In the genomic region with DNA sequence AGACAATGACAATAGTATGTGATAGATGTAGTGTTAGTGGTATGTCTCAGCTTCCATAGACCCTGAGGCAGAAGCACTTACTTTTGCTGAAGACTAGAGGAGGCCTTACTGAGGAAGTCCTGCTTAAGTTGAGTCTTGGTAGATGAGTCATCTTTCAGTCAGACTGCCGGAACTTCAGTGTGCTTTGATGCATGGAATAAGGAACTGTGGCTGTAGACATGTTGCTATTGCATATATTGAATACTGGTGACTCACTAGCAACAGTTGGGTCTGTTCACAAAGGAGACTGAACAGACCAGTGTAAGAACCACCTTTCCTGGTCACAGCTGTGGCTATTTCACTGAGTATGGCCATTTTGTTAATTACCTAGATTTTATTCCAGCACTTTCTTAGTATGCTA, we compare ENCODE assay signal across 9 cellular contexts.
DNase-seq lines count a peak whose midpoint lies in the region; ATAC-seq and TF ChIP-seq lines count a peak whose summit lies in the region.
"Had no signal": no experiment of that assay in that cellular context is flagged by ENCODE, and none has a peak within 500 bp of the region (broad histone marks: within the 10 kb centered on the region; RNA-seq: fewer than 3 reads in every experiment).

No MANE protein-coding gene starts in this region.

- ATAC-seq in GM18870 (IDR thresholded peaks at IDR 0.05; ENCODE audit: unreplicated experiment) (peak; percentile 99), HG02870 (IDR thresholded peaks at IDR 0.05; ENCODE audit: unreplicated experiment) (peak; percentile 99), SK-N-SH treated with all-trans-retinoic acid at 6 μM for 48 hours (no peak)
- no peak for ATAC-seq in activated CD8-positive, alpha-beta T cell treated with anti-CD3 and anti-CD28 coated beads for 36 hours

- DNase-seq in NCI-H446 (lab: John Stamatoyannopoulos, UW) = peak; percentile 1 to 29
- peak; percentile 56 for DNase-seq in iris pigment epithelial cell (ENCODE audit: low read depth)
- DNase-seq in activated T-cell treated with anti-CD3 and anti-CD28 coated beads, Interleukin-2, amount 50 U/mL, for 48 hours = no peak
- DNase-seq in activated CD8-positive, alpha-beta T cell treated with anti-CD3 and anti-CD28 coated beads for 36 hours = no peak
- DNase-seq in occipital lobe (lab: John Stamatoyannopoulos, UW) = no peak
- DNase-seq: IMR-90 had no signal

- intact Hi-C loops in activated CD8-positive, alpha-beta T cell treated with anti-CD3 and anti-CD28 coated beads for 36 hours (cut with micrococcal nuclease) = no loop called here

- H3K27me3 Mint-ChIP-seq in activated CD8-positive, alpha-beta T cell treated with anti-CD3 and anti-CD28 coated beads for 36 hours = no peaks in the 10 kb centered on the region

- H3K4me1 Mint-ChIP-seq in activated CD8-positive, alpha-beta T cell treated with anti-CD3 and anti-CD28 coated beads for 36 hours (ENCODE audit: low read depth) = no peaks in the 10 kb centered on the region

- CTCF ChIA-PET in activated CD8-positive, alpha-beta T cell treated with anti-CD3 and anti-CD28 coated beads for 36 hours (lab: Charles Lee) = no interaction called here

- no peak for TF ChIP-seq CTCF in activated CD8-positive, alpha-beta T cell treated with anti-CD3 and anti-CD28 coated beads for 36 hours (IDR thresholded peaks at IDR 0.05)

- POLR2A ChIA-PET in activated CD8-positive, alpha-beta T cell treated with anti-CD3 and anti-CD28 coated beads for 36 hours (lab: Charles Lee) = no interaction called here

- no peak overlapping the region for H3K4me3 Mint-ChIP-seq in activated CD8-positive, alpha-beta T cell treated with anti-CD3 and anti-CD28 coated beads for 36 hours

- H3K9me3 Mint-ChIP-seq in activated CD8-positive, alpha-beta T cell treated with anti-CD3 and anti-CD28 coated beads for 36 hours = peaks cover 32% of the 10 kb centered on the region

- H3K27ac Mint-ChIP-seq in activated CD8-positive, alpha-beta T cell treated with anti-CD3 and anti-CD28 coated beads for 36 hours = no peak overlapping the region

- no peaks in the 10 kb centered on the region for H3K36me3 Mint-ChIP-seq in activated CD8-positive, alpha-beta T cell treated with anti-CD3 and anti-CD28 coated beads for 36 hours (ENCODE audit: low read depth)

TF ChIP-seq in SK-N-SH treated with all-trans-retinoic acid at 6 μM for 48 hours, 23 proteins besides CTCF, POLR2A, EP300 and RAD21:
- TF ChIP-seq SNAI2 (CRISPR knock-in tag; IDR thresholded peaks at IDR 0.05) = no peak
- TF ChIP-seq ZNF8 (CRISPR knock-in tag; IDR thresholded peaks at IDR 0.05) = no peak
- TF ChIP-seq ZFP3 (CRISPR knock-in tag; IDR thresholded peaks at IDR 0.05) = no peak
- TF ChIP-seq ZC3H10 (CRISPR knock-in tag; IDR thresholded peaks at IDR 0.05) = no peak
- no peak for TF ChIP-seq CSDC2 (CRISPR knock-in tag; IDR thresholded peaks at IDR 0.05)
- TF ChIP-seq, protein P1, sequence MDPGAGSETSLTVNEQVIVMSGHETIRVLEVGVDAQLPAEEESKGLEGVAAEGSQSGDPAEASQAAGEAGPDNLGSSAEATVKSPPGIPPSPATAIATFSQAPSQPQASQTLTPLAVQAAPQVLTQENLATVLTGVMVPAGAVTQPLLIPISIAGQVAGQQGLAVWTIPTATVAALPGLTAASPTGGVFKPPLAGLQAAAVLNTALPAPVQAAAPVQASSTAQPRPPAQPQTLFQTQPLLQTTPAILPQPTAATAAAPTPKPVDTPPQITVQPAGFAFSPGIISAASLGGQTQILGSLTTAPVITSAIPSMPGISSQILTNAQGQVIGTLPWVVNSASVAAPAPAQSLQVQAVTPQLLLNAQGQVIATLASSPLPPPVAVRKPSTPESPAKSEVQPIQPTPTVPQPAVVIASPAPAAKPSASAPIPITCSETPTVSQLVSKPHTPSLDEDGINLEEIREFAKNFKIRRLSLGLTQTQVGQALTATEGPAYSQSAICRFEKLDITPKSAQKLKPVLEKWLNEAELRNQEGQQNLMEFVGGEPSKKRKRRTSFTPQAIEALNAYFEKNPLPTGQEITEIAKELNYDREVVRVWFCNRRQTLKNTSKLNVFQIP (CRISPR knock-in tag; IDR thresholded peaks at IDR 0.05; ENCODE audit: borderline replicate concordance, low read depth) = no peak

Comparison
In these comparisons a context has a peak if more than half of its experiments do, and no peak if none do; other contexts are left out.
1. ATAC-seq: peak in GM18870 (single experiment) and HG02870 (single experiment); none in activated CD8-positive, alpha-beta T cell treated with anti-CD3 and anti-CD28 coated beads for 36 hours (single experiment) and SK-N-SH treated with all-trans-retinoic acid at 6 μM for 48 hours (single experiment).
2. DNase-seq: peak in NCI-H446 (2 of 2) and iris pigment epithelial cell (single experiment); none in activated T-cell treated with anti-CD3 and anti-CD28 coated beads, Interleukin-2, amount 50 U/mL, for 48 hours (0 of 2), activated CD8-positive, alpha-beta T cell treated with anti-CD3 and anti-CD28 coated beads for 36 hours (single experiment) and occipital lobe (single experiment).